ENCODE assay signal across 17 cellular contexts in genomic region chr1:52798331-52798730, GRCh38. TPM values are rescaled to one million over a fixed set of nuclear protein-coding genes. Genes with fewer than 3 reads are reported as not detected.
DNase-seq lines count a peak whose midpoint lies in the region; FAIRE-seq and TF ChIP-seq lines count a peak whose summit lies in the region.
"Had no signal": no experiment of that assay in that cellular context is flagged by ENCODE, and none has a peak within 500 bp of the region (broad histone marks: within the 10 kb centered on the region; RNA-seq: fewer than 3 reads in every experiment).

No MANE protein-coding gene starts in this region.

- no peak overlapping the region for H2AFZ ChIP-seq in mesenchymal stem cell (ENCODE audit: low read depth, low read length)

- H2BK15ac ChIP-seq in mesenchymal stem cell (ENCODE audit: low read depth, poor library complexity, severe bottlenecking), result no peak overlapping the region

- H3K27ac ChIP-seq in mesenchymal stem cell (ENCODE audit: low read length, poor library complexity, severe bottlenecking), result no peak overlapping the region
- H3K27ac ChIP-seq: BLaER1 treated with 17β-estradiol and CSF1 and Interleukin-3, amounts not matched to agents 10 nM and 100 nM had no signal

- no peaks in the 10 kb centered on the region for H3K4me1 ChIP-seq in mesenchymal stem cell (ENCODE audit: control insufficient read depth, insufficient read depth, low read depth, low read length)

- DNase-seq in SKM-1 treated with dmso at 0.1 percent for 144 hours (lab: John Stamatoyannopoulos, UW; ENCODE audit: unreplicated experiment), result peak; percentile 33
- no peak for DNase-seq in SKM-1 (lab: John Stamatoyannopoulos, UW; ENCODE audit: unreplicated experiment)
- DNase-seq in NB4 (ENCODE audit: low read depth), result peak; percentile 69
- peak; percentile 28 for DNase-seq in mesenchymal stem cell
- no peak for DNase-seq in lower leg skin (ENCODE audit: low spot score in 2 of 2)
- no peak for DNase-seq in HTR-8/SVneo (ENCODE audit: insufficient read length, low spot score)
- no peak for DNase-seq in GM10266 (ENCODE audit: extremely low spot score)
- DNase-seq: 8988T; Calu3; CD8-positive, alpha-beta T cell; DMS79 treated with DMSO at 0.1 percent for 48 hours; H9; IMR-90 had no signal

- no peak overlapping the region for H2AK5ac ChIP-seq in mesenchymal stem cell (ENCODE audit: low read length, severe bottlenecking)

- H2BK12ac ChIP-seq in mesenchymal stem cell (ENCODE audit: low read length in 2 of 2), result no peak overlapping the region

- H3K4me3 ChIP-seq in NB4 (ENCODE audit: low read depth, low read length), result no peak overlapping the region
- H3K4me3 ChIP-seq in mesenchymal stem cell (ENCODE audit: insufficient read depth in 1 of 2, low read depth in 1 of 2, low read length in 2 of 2), result no peak overlapping the region
- no peak overlapping the region for H3K4me3 ChIP-seq in lower leg skin (ENCODE audit: low read depth, poor library complexity, severe bottlenecking)
- H3K4me3 ChIP-seq: BLaER1 treated with 17β-estradiol and CSF1 and Interleukin-3, amounts not matched to agents 10 nM and 100 nM had no signal

- H2BK5ac ChIP-seq in mesenchymal stem cell (ENCODE audit: low read depth, low read length, poor library complexity, severe bottlenecking), result no peak overlapping the region

- intact Hi-C loops in lower leg skin (cut with DNase I; ENCODE audit: low total_unique reads), result no loop called here

- H3K27me3 ChIP-seq in mesenchymal stem cell (ENCODE audit: control insufficient read depth in 1 of 2, insufficient read depth in 1 of 2, low read length in 2 of 2), result no peaks in the 10 kb centered on the region
- H3K27me3 ChIP-seq: BLaER1 treated with 17β-estradiol and CSF1 and Interleukin-3, amounts not matched to agents 10 nM and 100 nM had no signal

- TF ChIP-seq POLR2A in NB4 (IDR thresholded peaks at IDR 0.05; ENCODE audit: extremely low read depth, insufficient read length), result no peak
- no peak for TF ChIP-seq POLR2A in lower leg skin (IDR thresholded peaks at IDR 0.05)

- FAIRE-seq in HTR-8/SVneo (lab: Jason Lieb, UNC), result no peak
- FAIRE-seq: GM12891, GM19239, H1 had no signal

- no peak overlapping the region for H3K9ac ChIP-seq in mesenchymal stem cell (ENCODE audit: low read length)
- H3K9ac ChIP-seq: BLaER1 treated with 17β-estradiol and CSF1 and Interleukin-3, amounts not matched to agents 10 nM and 100 nM had no signal

- H3K4ac ChIP-seq in mesenchymal stem cell (ENCODE audit: low read depth in 1 of 2, low read length in 2 of 2), result no peak overlapping the region

- 97% methylated on average over 3 of the region's 3 CpGs for WGBS in mesenchymal stem cell
- WGBS in lower leg skin, 2 donors, result 94 to 95% methylated on average over 3 of the region's 3 CpGs

- no peaks in the 10 kb centered on the region for H3K9me3 ChIP-seq in mesenchymal stem cell (ENCODE audit: control insufficient read depth, low read length)
- H3K9me3 ChIP-seq: BLaER1 treated with 17β-estradiol and CSF1 and Interleukin-3, amounts not matched to agents 10 nM and 100 nM had no signal

- H3K23ac ChIP-seq in mesenchymal stem cell (ENCODE audit: low read length in 2 of 2), result no peak overlapping the region

- no peak overlapping the region for H4K8ac ChIP-seq in mesenchymal stem cell (ENCODE audit: low read length)

- no peak overlapping the region for H4K91ac ChIP-seq in mesenchymal stem cell (ENCODE audit: low read length)

- no peak overlapping the region for H2BK120ac ChIP-seq in mesenchymal stem cell (ENCODE audit: low read depth, low read length)

- TF ChIP-seq CTCF in NB4 (IDR thresholded peaks at IDR 0.05; ENCODE audit: low read depth, low read length), result no peak
- no peak for TF ChIP-seq CTCF in lower leg skin (IDR thresholded peaks at IDR 0.05)
- TF ChIP-seq CTCF in GM10266 (IDR thresholded peaks at IDR 0.05; ENCODE audit: control insufficient read depth, insufficient read depth, low read depth, missing control alignments), result no peak

- no peak overlapping the region for H3K4me2 ChIP-seq in mesenchymal stem cell (ENCODE audit: low read length, poor library complexity, severe bottlenecking)
- H3K4me2 ChIP-seq: BLaER1 treated with 17β-estradiol and CSF1 and Interleukin-3, amounts not matched to agents 10 nM and 100 nM had no signal

- no peak overlapping the region for H3K14ac ChIP-seq in mesenchymal stem cell (ENCODE audit: low read length in 2 of 2)

- H3K79me1 ChIP-seq in mesenchymal stem cell (replicated peaks; ENCODE audit: low read length, poor library complexity, severe bottlenecking), result no peaks in the 10 kb centered on the region

- H3K18ac ChIP-seq in mesenchymal stem cell (ENCODE audit: low read depth in 1 of 2, low read length in 2 of 2), result no peak overlapping the region

- H3K36me3 ChIP-seq in mesenchymal stem cell (ENCODE audit: control insufficient read depth in 1 of 2, insufficient read depth in 2 of 2, low read depth in 1 of 2, low read length in 2 of 2), result peaks cover 9 to 49% of the 10 kb centered on the region in 2 experiments

RNA-seq across cellular contexts. Expression of gene ZYG11A, which starts 44.2 kb away (rescaled TPM):
- polyA plus RNA-seq in mesenchymal stem cell (2013, experiment 1 of 2), result 0.90 TPM
- 0.78 TPM for polyA plus RNA-seq in mesenchymal stem cell (2013, experiment 2 of 2)
- under 1 TPM; 0.03 to 0.25 (median 0.12) TPM for total RNA-seq in lower leg skin
- total RNA-seq: Calu3 had no signal

Comparison
In these comparisons a context has a peak if more than half of its experiments do, and no peak if none do; other contexts are left out.
1. DNase-seq: peak in SKM-1 treated with dmso at 0.1 percent for 144 hours (single experiment), NB4 (single experiment) and mesenchymal stem cell (single experiment); none in SKM-1 (single experiment), lower leg skin (0 of 2), HTR-8/SVneo (single experiment) and GM10266 (single experiment).